1 cellular context compared by ENCODE assay signal in the genomic region with DNA sequence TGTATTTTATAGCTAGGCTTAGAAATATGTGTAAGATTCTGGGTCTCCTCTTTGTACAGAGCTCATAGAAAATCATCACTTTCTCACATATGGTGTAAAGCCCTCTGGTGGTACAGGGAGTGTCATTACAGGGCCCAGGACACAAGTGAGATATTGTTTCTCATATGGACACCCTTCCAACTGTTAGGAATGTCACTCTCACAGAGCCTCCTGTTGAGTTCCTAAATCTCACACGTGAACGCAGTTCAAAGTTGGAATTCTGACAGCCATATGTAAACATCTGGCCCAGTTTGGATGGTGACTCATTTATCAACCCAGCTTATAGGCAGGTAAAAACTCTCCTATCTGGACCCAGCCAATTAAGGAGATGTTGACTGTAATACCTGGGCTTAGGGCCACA.
A peak's percentile ranks its signal among the peaks of the same experiment; 100 is the strongest.
TF ChIP-seq lines count a peak whose summit lies in the region.

No MANE protein-coding gene starts in this region.

TF ChIP-seq in HepG2, 621 proteins besides CTCF, POLR2A, EP300 and RAD21 (continued from another document and continues in another):
- TF ChIP-seq HOMEZ (CRISPR knock-in tag; IDR thresholded peaks at IDR 0.05; ENCODE audit: low read depth) = peak; percentile 69; the same call in 1 of the 2 replicates
- TF ChIP-seq, protein P1, sequence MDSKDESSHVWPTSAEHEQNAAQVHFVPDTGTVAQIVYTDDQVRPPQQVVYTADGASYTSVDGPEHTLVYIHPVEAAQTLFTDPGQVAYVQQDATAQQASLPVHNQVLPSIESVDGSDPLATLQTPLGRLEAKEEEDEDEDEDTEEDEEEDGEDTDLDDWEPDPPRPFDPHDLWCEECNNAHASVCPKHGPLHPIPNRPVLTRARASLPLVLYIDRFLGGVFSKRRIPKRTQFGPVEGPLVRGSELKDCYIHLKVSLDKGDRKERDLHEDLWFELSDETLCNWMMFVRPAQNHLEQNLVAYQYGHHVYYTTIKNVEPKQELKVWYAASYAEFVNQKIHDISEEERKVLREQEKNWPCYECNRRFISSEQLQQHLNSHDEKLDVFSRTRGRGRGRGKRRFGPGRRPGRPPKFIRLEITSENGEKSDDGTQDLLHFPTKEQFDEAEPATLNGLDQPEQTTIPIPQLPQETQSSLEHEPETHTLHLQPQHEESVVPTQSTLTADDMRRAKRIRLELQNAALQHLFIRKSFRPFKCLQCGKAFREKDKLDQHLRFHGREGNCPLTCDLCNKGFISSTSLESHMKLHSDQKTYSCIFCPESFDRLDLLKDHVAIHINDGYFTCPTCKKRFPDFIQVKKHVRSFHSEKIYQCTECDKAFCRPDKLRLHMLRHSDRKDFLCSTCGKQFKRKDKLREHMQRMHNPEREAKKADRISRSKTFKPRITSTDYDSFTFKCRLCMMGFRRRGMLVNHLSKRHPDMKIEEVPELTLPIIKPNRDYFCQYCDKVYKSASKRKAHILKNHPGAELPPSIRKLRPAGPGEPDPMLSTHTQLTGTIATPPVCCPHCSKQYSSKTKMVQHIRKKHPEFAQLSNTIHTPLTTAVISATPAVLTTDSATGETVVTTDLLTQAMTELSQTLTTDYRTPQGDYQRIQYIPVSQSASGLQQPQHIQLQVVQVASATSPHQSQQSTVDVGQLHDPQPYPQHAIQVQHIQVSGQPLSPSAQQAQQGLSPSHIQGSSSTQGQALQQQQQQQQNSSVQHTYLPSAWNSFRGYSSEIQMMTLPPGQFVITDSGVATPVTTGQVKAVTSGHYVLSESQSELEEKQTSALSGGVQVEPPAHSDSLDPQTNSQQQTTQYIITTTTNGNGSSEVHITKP (CRISPR knock-in tag; IDR thresholded peaks at IDR 0.05; ENCODE audit: low read depth) = no peak
- no peak for TF ChIP-seq GTF3A (CRISPR knock-in tag; conservative IDR thresholded peaks at IDR 0.05)
- no peak for TF ChIP-seq ELF4 (CRISPR knock-in tag; IDR thresholded peaks at IDR 0.05; ENCODE audit: borderline replicate concordance)
- TF ChIP-seq NRL (CRISPR knock-in tag; IDR thresholded peaks at IDR 0.05; ENCODE audit: borderline replicate concordance) = no peak
- TF ChIP-seq SOX13 (IDR thresholded peaks at IDR 0.05) = no peak
- TF ChIP-seq SOX13 (CRISPR knock-in tag; conservative IDR thresholded peaks at IDR 0.05 in 1 of 2, IDR thresholded peaks at IDR 0.05 in 1 of 2) = peak in 1 of 2 experiments; percentile 69; a peak in 2 of 4 replicates
- peak; percentile 50; the same call in 1 of the 2 replicates for TF ChIP-seq HNF4A (CRISPR knock-in tag; IDR thresholded peaks at IDR 0.05)
- peak; percentile 46 for TF ChIP-seq ZNF629 (CRISPR knock-in tag; conservative IDR thresholded peaks at IDR 0.05)
- TF ChIP-seq ZNF430 (CRISPR knock-in tag; IDR thresholded peaks at IDR 0.05) = no peak
- TF ChIP-seq, protein P2, sequence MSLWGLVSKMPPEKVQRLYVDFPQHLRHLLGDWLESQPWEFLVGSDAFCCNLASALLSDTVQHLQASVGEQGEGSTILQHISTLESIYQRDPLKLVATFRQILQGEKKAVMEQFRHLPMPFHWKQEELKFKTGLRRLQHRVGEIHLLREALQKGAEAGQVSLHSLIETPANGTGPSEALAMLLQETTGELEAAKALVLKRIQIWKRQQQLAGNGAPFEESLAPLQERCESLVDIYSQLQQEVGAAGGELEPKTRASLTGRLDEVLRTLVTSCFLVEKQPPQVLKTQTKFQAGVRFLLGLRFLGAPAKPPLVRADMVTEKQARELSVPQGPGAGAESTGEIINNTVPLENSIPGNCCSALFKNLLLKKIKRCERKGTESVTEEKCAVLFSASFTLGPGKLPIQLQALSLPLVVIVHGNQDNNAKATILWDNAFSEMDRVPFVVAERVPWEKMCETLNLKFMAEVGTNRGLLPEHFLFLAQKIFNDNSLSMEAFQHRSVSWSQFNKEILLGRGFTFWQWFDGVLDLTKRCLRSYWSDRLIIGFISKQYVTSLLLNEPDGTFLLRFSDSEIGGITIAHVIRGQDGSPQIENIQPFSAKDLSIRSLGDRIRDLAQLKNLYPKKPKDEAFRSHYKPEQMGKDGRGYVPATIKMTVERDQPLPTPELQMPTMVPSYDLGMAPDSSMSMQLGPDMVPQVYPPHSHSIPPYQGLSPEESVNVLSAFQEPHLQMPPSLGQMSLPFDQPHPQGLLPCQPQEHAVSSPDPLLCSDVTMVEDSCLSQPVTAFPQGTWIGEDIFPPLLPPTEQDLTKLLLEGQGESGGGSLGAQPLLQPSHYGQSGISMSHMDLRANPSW (CRISPR knock-in tag; IDR thresholded peaks at IDR 0.05; ENCODE audit: borderline replicate concordance) = no peak
- no peak for TF ChIP-seq ZNF782 (CRISPR knock-in tag; IDR thresholded peaks at IDR 0.05; ENCODE audit: borderline replicate concordance)
- no peak for TF ChIP-seq ERF (CRISPR knock-in tag; IDR thresholded peaks at IDR 0.05)
- no peak for TF ChIP-seq ZNF281 (CRISPR knock-in tag; IDR thresholded peaks at IDR 0.05; ENCODE audit: borderline replicate concordance)
- no peak for TF ChIP-seq ARID4A (CRISPR knock-in tag; IDR thresholded peaks at IDR 0.05; ENCODE audit: borderline replicate concordance)
- peak; percentile 36; the same call in 1 of the 2 replicates for TF ChIP-seq FOXK1 (CRISPR knock-in tag; IDR thresholded peaks at IDR 0.05; ENCODE audit: borderline replicate concordance, low read depth)
- TF ChIP-seq YEATS2 (CRISPR knock-in tag; IDR thresholded peaks at IDR 0.05; ENCODE audit: borderline replicate concordance) = no peak
- no peak for TF ChIP-seq MAX (IDR thresholded peaks at IDR 0.05)
- TF ChIP-seq ZNF512B (CRISPR knock-in tag; IDR thresholded peaks at IDR 0.05; ENCODE audit: borderline replicate concordance) = no peak
- no peak for TF ChIP-seq SKI (IDR thresholded peaks at IDR 0.05; ENCODE audit: partially characterized antibody)
- TF ChIP-seq ZNF777 (CRISPR knock-in tag; IDR thresholded peaks at IDR 0.05) = no peak
- TF ChIP-seq, protein P3, sequence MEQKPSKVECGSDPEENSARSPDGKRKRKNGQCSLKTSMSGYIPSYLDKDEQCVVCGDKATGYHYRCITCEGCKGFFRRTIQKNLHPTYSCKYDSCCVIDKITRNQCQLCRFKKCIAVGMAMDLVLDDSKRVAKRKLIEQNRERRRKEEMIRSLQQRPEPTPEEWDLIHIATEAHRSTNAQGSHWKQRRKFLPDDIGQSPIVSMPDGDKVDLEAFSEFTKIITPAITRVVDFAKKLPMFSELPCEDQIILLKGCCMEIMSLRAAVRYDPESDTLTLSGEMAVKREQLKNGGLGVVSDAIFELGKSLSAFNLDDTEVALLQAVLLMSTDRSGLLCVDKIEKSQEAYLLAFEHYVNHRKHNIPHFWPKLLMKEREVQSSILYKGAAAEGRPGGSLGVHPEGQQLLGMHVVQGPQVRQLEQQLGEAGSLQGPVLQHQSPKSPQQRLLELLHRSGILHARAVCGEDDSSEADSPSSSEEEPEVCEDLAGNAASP (CRISPR knock-in tag; IDR thresholded peaks at IDR 0.05; ENCODE audit: borderline replicate concordance) = no peak
- no peak for TF ChIP-seq ZSCAN12 (CRISPR knock-in tag; IDR thresholded peaks at IDR 0.05)
- TF ChIP-seq RFXANK (CRISPR knock-in tag; IDR thresholded peaks at IDR 0.05) = no peak
- TF ChIP-seq ZBTB10 (CRISPR knock-in tag; IDR thresholded peaks at IDR 0.05; ENCODE audit: borderline replicate concordance) = no peak
